In the genomic region with DNA sequence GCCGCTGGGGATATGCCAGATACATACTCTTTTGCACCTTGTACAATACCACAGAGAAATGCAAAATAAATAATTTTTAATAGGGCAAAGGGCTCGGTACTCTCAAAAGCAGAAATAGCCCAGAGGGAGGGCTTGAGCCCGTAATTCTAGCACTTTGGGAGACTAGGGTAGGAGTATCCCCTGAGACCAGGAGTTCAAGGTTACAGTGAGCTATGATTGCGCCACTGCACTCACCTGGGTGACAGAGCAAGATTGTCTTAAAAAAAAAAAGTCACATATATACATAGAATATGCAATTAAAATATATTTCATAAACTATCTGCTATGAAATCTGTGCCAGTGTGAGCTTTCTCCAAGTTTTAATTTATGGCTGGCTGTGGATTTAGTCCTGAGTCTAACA, we compare ENCODE assay signal across 8 cellular contexts. TPM values are rescaled to one million over a fixed set of nuclear protein-coding genes. Genes with fewer than 3 reads are reported as not detected.
DNase-seq lines count a peak whose midpoint lies in the region; ATAC-seq, FAIRE-seq and TF ChIP-seq lines count a peak whose summit lies in the region.

No MANE protein-coding gene starts in this region.

- SMC1A ChIA-PET in GM12878 (lab: Charles Lee; ENCODE audit: uncharacterized antibody, unreplicated experiment), result interaction anchor here (0.9 to 3.6 kb wide), 13 partner anchors 9 to 207 kb away, joined by 3 to 26 read pairs (median 7); partner anchors contain the start of genes HINT3 and NCOA7

- in situ Hi-C loops in HAP-1 (cut with MboI; ENCODE audit: low sequenced_read_pairs), result loop anchor here (25.0 kb wide), 1 partner anchor 352 kb away; the partner anchor contains the start of gene CENPW
- in situ Hi-C loops in GM12878 (cut with MboI), result no loop called here

- H4K20me1 ChIP-seq in GM12878 (ENCODE audit: control insufficient read depth, insufficient read depth), result no peaks in the 10 kb centered on the region

- TF ChIP-seq EP300 in GM12878 (IDR thresholded peaks at IDR 0.05; ENCODE audit: borderline replicate concordance in 1 of 2, control insufficient read depth in 1 of 2, low read depth in 2 of 2, low read length in 2 of 2), result no peak

- TF ChIP-seq CTCF in AG04449 (IDR thresholded peaks at IDR 0.05; ENCODE audit: insufficient read depth, low read length, missing control alignments), result no peak
- TF ChIP-seq CTCF in GM12878 (IDR thresholded peaks at IDR 0.05 in 2 of 3, conservative IDR thresholded peaks at IDR 0.05 in 1 of 3; ENCODE audit: control insufficient read depth in 2 of 3, extremely low read depth in 1 of 3, insufficient read depth in 1 of 3, low read depth in 3 of 3, low read length in 3 of 3), result no peak
- no peak for TF ChIP-seq CTCF in endothelial cell (IDR thresholded peaks at IDR 0.05; ENCODE audit: unreplicated experiment)

- no peak for ATAC-seq in GM12878

- H3K4me3 ChIP-seq in AG04449 (ENCODE audit: low read depth, low read length), result peak overlapping the region; percentile 95
- peak overlapping the region; percentile 82 for H3K4me3 ChIP-seq in HAP-1
- peak overlapping the region; percentile 85 for H3K4me3 ChIP-seq in GM12878
- peak overlapping the region; percentile 67 for H3K4me3 ChIP-seq in mesodermal cell (ENCODE audit: extremely low read depth, insufficient read depth, low read length, poor library complexity, severe bottlenecking)

- H3K9me3 ChIP-seq in HAP-1 (no peaks in the 10 kb centered on the region), GM12878 (replicated peaks; ENCODE audit: control insufficient read depth, insufficient read depth, low read length) (no peaks in the 10 kb centered on the region), mesodermal cell (ENCODE audit: control insufficient read depth, low read length) (no peaks in the 10 kb centered on the region)

- intact Hi-C loops in GM12878 (cut with micrococcal nuclease; ENCODE audit: unreplicated experiment), result loop anchor here (5.0 kb wide), 2 partner anchors 188 to 203 kb away; no protein-coding TSS in a partner anchor

- H3K36me3 ChIP-seq in HAP-1 (replicated peaks) (no peaks in the 10 kb centered on the region; the same call in 1 of the 2 replicates), GM12878 (ENCODE audit: control insufficient read depth in 2 of 2, insufficient read depth in 2 of 2, low read length in 1 of 2) (no peaks in the 10 kb centered on the region), mesodermal cell (ENCODE audit: control insufficient read depth, insufficient read depth, low read length) (no peaks in the 10 kb centered on the region)

- H3K79me2 ChIP-seq in GM12878 (ENCODE audit: control insufficient read depth, insufficient read depth, low read length), result peaks cover 53% of the 10 kb centered on the region

- 64% methylated on average over 4 of the region's 4 CpGs for WGBS in GM12878 (ENCODE audit: insufficient coverage, insufficient replicate concordance, low lambda C conversion rate, missing lambda C conversion rate)
- 88 to 91% methylated on average over 1 to 2 of the region's 4 CpGs for WGBS in mesodermal cell (ENCODE audit: insufficient coverage in 2 of 2), 2 experiments

- RAD21 ChIA-PET in GM12878 (lab: Charles Lee; ENCODE audit: unreplicated experiment), result interaction anchor here (1.0 to 3.6 kb wide), 8 partner anchors 9 to 208 kb away, joined by 4 to 21 read pairs (median 7); partner anchors contain the start of genes HINT3 and NCOA7

- POLR2A ChIA-PET in AG04449 (lab: Yijun Ruan, JAX) (interaction anchor here (1.8 kb wide), 1 partner anchor 195 kb away, joined by 7 read pairs; the partner anchor contains the start of gene NCOA7), GM12878 (lab: Charles Lee) (interaction anchor here (1.0 to 2.4 kb wide), 11 partner anchors 10 to 640 kb away, joined by 3 to 13 read pairs (median 8); partner anchors contain the start of genes HINT3 and NCOA7)

- DNase-seq in AG04449 (ENCODE audit: low read depth, low spot score) (no peak), HAP-1 (ENCODE audit: low spot score in 2 of 2) (no peak), GM12878 (ENCODE audit: low read depth, low spot score) (no peak), endothelial cell (ENCODE audit: low spot score) (no peak), medulla oblongata (ENCODE audit: extremely low spot score) (no peak), NCI-H226 (no peak)
- DNase-seq in activated effector memory CD4-positive, alpha-beta T cell treated with Interleukin-2 at 50 U/mL for 16 hours, result no peak

- H3K4me1 ChIP-seq in HAP-1, result peaks cover 18% of the 10 kb centered on the region
- peaks cover 5% of the 10 kb centered on the region; the same call in 1 of the 2 replicates for H3K4me1 ChIP-seq in GM12878 (ENCODE audit: control insufficient read depth, insufficient read depth, low read length)
- H3K4me1 ChIP-seq in mesodermal cell (ENCODE audit: control insufficient read depth, insufficient read depth, low read length, poor library complexity, severe bottlenecking), result no peaks in the 10 kb centered on the region

- CTCF ChIA-PET in AG04449 (lab: Yijun Ruan, JAX), result interaction anchor here (0.9 to 4.7 kb wide), 10 partner anchors 9 to 675 kb away, joined by 3 to 45 read pairs (median 3); partner anchors contain the start of genes HINT3 and NCOA7
- CTCF ChIA-PET in GM12878 (lab: Yijun Ruan, JAX), result interaction anchor here (1.0 to 4.0 kb wide), 10 partner anchors 10 to 207 kb away, joined by 3 to 44 read pairs (median 6); partner anchors contain the start of gene NCOA7

- no peaks in the 10 kb centered on the region for H3K9me3 Mint-ChIP-seq in endothelial cell (ENCODE audit: unreplicated experiment)

- FAIRE-seq in GM12878 (lab: Jason Lieb, UNC), result no peak

- TF ChIP-seq RAD21 in GM12878 (IDR thresholded peaks at IDR 0.05; ENCODE audit: insufficient read depth, low read depth, low read length), result no peak

- H2AFZ ChIP-seq in GM12878 (ENCODE audit: control insufficient read depth, low read depth, low read length), result peak overlapping the region; percentile 97

- no peaks in the 10 kb centered on the region for H3K4me1 Mint-ChIP-seq in endothelial cell (ENCODE audit: unreplicated experiment)

- H3K27ac Mint-ChIP-seq in endothelial cell (ENCODE audit: unreplicated experiment), result no peak overlapping the region

- H3K27me3 Mint-ChIP-seq in endothelial cell (ENCODE audit: unreplicated experiment), result no peaks in the 10 kb centered on the region

- no peak for TF ChIP-seq POLR2A in GM12878 (IDR thresholded peaks at IDR 0.05; ENCODE audit: low read depth, low read length)

- no peak overlapping the region for H3K4me3 Mint-ChIP-seq in endothelial cell (ENCODE audit: unreplicated experiment)

- peak overlapping the region; percentile 87 for H3K4me2 ChIP-seq in GM12878 (ENCODE audit: control insufficient read depth, insufficient read depth)

- peak overlapping the region; percentile 95 for H3K27ac ChIP-seq in GM12878 (ENCODE audit: control insufficient read depth, insufficient read depth)
- H3K27ac ChIP-seq in mesodermal cell (ENCODE audit: low read depth, low read length, severe bottlenecking), result no peak overlapping the region

- H3K27me3 ChIP-seq in HAP-1 (ENCODE audit: low read depth), result no peaks in the 10 kb centered on the region
- no peaks in the 10 kb centered on the region for H3K27me3 ChIP-seq in GM12878 (replicated peaks in 1 of 2; ENCODE audit: control insufficient read depth in 2 of 2, insufficient read depth in 2 of 2, low read length in 1 of 2)

- peak overlapping the region; percentile 99 for H3K9ac ChIP-seq in GM12878 (ENCODE audit: control insufficient read depth, insufficient read depth, low read length)

- H3K36me3 Mint-ChIP-seq in endothelial cell (ENCODE audit: low read depth, unreplicated experiment), result no peaks in the 10 kb centered on the region

- BruUV-seq in GM12878 (replicated peaks; lab: Mats Ljungman, UMichigan), result no TSS peak

TF ChIP-seq in GM12878, 131 proteins besides CTCF, POLR2A, EP300 and RAD21 (continues in another document):
- no peak for TF ChIP-seq IRF4 (IDR thresholded peaks at IDR 0.05; ENCODE audit: low read depth, low read length)

RNA-seq across cellular contexts. Expression of gene TRMT11, which starts 0.8 kb away (rescaled TPM):
- 322 and 332 TPM in 2 replicates for total RNA-seq in GM12878 (2013; cell fraction: nucleolus; rRNA removed)
- total RNA-seq in GM12878 (2014; rRNA removed) (43.4 and 47.8 TPM in 2 replicates), GM12878 (2014; rRNA removed; fragmentation: Illumina TruSeq; extraction: Trizol) (44.4 and 47.8 TPM in 2 replicates), GM12878 (2021) (32.6 and 34.0 TPM in 2 replicates), endothelial cell (ENCODE audit: unreplicated experiment) (9.6 TPM)
- polyA plus RNA-seq in GM12878 (2011; ENCODE audit: low read depth), result 11.7 TPM
- polyA plus RNA-seq in GM12878 (2011; rRNA removed) (81.1 and 110 TPM in 2 replicates), GM12878 (2014; fragmentation: Illumina TruSeq; extraction: Trizol) (41.8 and 56.1 TPM in 2 replicates), GM12878 (2014; fragmentation: Nextera tagmentation; extraction: Ambion mirVana) (10 to 100 TPM; 56.8 to 72.4 TPM), GM12878 (2014; rRNA removed) (37.6 and 42.5 TPM in 2 replicates), GM12878 (2016; fragmentation: Nextera tagmentation; extraction: Ambion mirVana) (10 to 100 TPM; 42.2 to 44.0 TPM)
- polyA plus RNA-seq in GM12878 (2011; cell fraction: cytosol; rRNA removed), result 21.2 and 24.2 TPM in 2 replicates
- 134 and 171 TPM in 2 replicates for polyA plus RNA-seq in GM12878 (2011; cell fraction: nucleus; rRNA removed)
- 15.3 and 21.4 TPM in 2 replicates for polyA plus RNA-seq in GM12878 (2012)
- 69.6 and 104 TPM in 2 replicates for polyA minus RNA-seq in GM12878 (2011; rRNA and poly(A)+ RNA removed)
- 20.6 and 26.9 TPM in 2 replicates for polyA minus RNA-seq in GM12878 (2011; cell fraction: cytosol; rRNA and poly(A)+ RNA removed)
- 141 and 174 TPM in 2 replicates for polyA minus RNA-seq in GM12878 (2011; cell fraction: nucleus; rRNA and poly(A)+ RNA removed)
- 22.2 TPM for polyA plus RNA-seq in mesodermal cell (2013, experiment 1 of 2)
- polyA plus RNA-seq in mesodermal cell (2013, experiment 2 of 2), result 22.8 TPM

RNA-seq across cellular contexts. Expression of gene HINT3, which starts 29.0 kb away (rescaled TPM):
- 5.9 and 7.0 TPM in 2 replicates for total RNA-seq in GM12878 (2013; cell fraction: nucleolus; rRNA removed)
- total RNA-seq in GM12878 (2014; rRNA removed) (7.7 and 9.2 TPM in 2 replicates), GM12878 (2014; rRNA removed; fragmentation: Illumina TruSeq; extraction: Trizol) (9.1 and 9.3 TPM in 2 replicates), GM12878 (2021) (6.6 and 7.0 TPM in 2 replicates), endothelial cell (ENCODE audit: unreplicated experiment) (12.3 TPM)
- polyA plus RNA-seq in GM12878 (2011; ENCODE audit: low read depth), result 3.3 TPM
- polyA plus RNA-seq in GM12878 (2011; rRNA removed) (3.6 and 5.0 TPM in 2 replicates), GM12878 (2014; fragmentation: Illumina TruSeq; extraction: Trizol) (7.1 and 9.3 TPM in 2 replicates), GM12878 (2014; fragmentation: Nextera tagmentation; extraction: Ambion mirVana) (1 to 10 TPM in 1 of 2 experiments, under 1 TPM in 1; 0.72 to 1.4 TPM), GM12878 (2014; rRNA removed) (4.1 TPM in 2 replicates), GM12878 (2016; fragmentation: Nextera tagmentation; extraction: Ambion mirVana) (1 to 10 TPM; 5.2 to 5.7 TPM)
- polyA plus RNA-seq in GM12878 (2011; cell fraction: cytosol; rRNA removed), result 2.4 and 3.0 TPM in 2 replicates
- polyA plus RNA-seq in GM12878 (2011; cell fraction: nucleus; rRNA removed), result 1.2 and 1.6 TPM in 2 replicates
- 8.8 and 9.1 TPM in 2 replicates for polyA plus RNA-seq in GM12878 (2012)
- 1.2 and 1.8 TPM in 2 replicates for polyA minus RNA-seq in GM12878 (2011; rRNA and poly(A)+ RNA removed)
- polyA minus RNA-seq in GM12878 (2011; cell fraction: cytosol; rRNA and poly(A)+ RNA removed), result 1.7 and 1.9 TPM in 2 replicates
- polyA minus RNA-seq in GM12878 (2011; cell fraction: nucleus; rRNA and poly(A)+ RNA removed), result 0.85 and 1.7 TPM in 2 replicates
- polyA plus RNA-seq in mesodermal cell (2013, experiment 1 of 2), result 12.2 TPM
- 12.5 TPM for polyA plus RNA-seq in mesodermal cell (2013, experiment 2 of 2)
